ENCODE assay signal across 7 cellular contexts in the genomic region with DNA sequence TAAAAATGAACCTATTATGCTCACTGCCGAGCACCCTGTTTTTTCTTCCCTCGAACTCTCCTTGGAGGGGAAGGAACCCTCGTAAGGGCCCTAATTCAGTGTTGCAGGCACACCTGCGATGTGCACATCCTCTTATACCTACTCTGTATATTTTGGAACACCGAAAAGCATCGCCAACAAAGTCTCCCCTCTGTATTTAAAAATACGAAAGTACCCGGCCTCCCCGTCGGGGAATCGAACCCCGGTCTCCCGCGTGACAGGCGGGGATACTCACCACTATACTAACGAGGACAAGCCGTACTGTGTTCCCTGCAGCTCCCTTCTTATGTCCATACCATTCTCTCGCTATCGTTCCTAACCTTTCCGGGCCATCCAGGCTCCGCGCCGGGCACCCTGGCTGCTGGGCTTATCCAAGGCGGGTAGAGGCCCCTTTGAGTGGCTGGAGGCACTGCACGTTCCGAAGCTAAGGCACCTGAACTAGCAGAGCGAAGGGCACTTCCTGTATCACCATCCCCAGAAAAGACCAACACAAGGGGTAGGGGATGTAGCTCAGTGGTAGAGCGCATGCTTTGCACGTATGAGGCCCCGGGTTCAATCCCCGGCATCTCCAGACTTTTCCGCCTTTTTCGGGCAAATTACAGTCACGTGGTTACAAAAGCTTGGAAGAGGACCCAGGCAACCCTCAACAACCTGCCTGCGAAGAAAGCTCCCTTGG. TPM values are rescaled to one million over a fixed set of nuclear protein-coding genes. Genes with fewer than 3 reads are reported as not detected.
DNase-seq lines count a peak whose midpoint lies in the region; ATAC-seq and TF ChIP-seq lines count a peak whose summit lies in the region.

No MANE protein-coding gene starts in this region.

- intact Hi-C loops in lower lobe of right lung (cut with DNase I), result no loop called here

- TF ChIP-seq CTCF in WI38 (IDR thresholded peaks at IDR 0.05; ENCODE audit: low read depth, low read length) (no peak), coronary artery (IDR thresholded peaks at IDR 0.05) (no peak), lower lobe of right lung (IDR thresholded peaks at IDR 0.05) (no peak)

- H3K36me3 ChIP-seq in lower lobe of right lung, result no peaks in the 10 kb centered on the region

- H3K9me3 ChIP-seq in lower lobe of right lung, result no peaks in the 10 kb centered on the region

- peak; percentile 29 for TF ChIP-seq POLR2A in GM18951 (IDR thresholded peaks at IDR 0.05; ENCODE audit: extremely low read depth, insufficient read depth, insufficient read length)

- peaks cover 26% of the 10 kb centered on the region for H3K4me1 ChIP-seq in lower lobe of right lung

- no peaks in the 10 kb centered on the region for H3K27me3 ChIP-seq in lower lobe of right lung (ENCODE audit: low read depth)

- H3K27ac ChIP-seq in coronary artery, result peak overlapping the region; percentile 90 to 93
- H3K27ac ChIP-seq in lower lobe of right lung, result peak overlapping the region; percentile 86

- ATAC-seq in HG03159 (IDR thresholded peaks at IDR 0.05; ENCODE audit: unreplicated experiment) (peak; percentile 68), lower lobe of right lung (peak; percentile 89 to 92)

- in situ Hi-C loops in GM18951 (cut with MboI; ENCODE audit: low sequenced_read_pairs, unreplicated experiment), result no loop called here

- H3K4me3 ChIP-seq in WI38 (ENCODE audit: low read depth, low read length), result peak overlapping the region; percentile 50
- peak overlapping the region; percentile 69 for H3K4me3 ChIP-seq in coronary artery
- H3K4me3 ChIP-seq in lower lobe of right lung, result peak overlapping the region; percentile 52

- DNase-seq in coronary artery (ENCODE audit: low spot score) (peak; percentile 93), lower lobe of right lung (peak; percentile 86), 8988T (no peak)
- DNase-seq in stimulated activated CD8-positive, alpha-beta memory T cell treated with anti-CD3 and anti-CD28 coated beads, Interleukin-12 subunit alpha, Interleukin-12 subunit beta, amount 100 ng/mL, for 1 hour (ENCODE audit: low read depth), result peak; percentile 78

RNA-seq across cellular contexts. Expression of a gene that starts 25.1 kb away (rescaled TPM):
- total RNA-seq in lower lobe of right lung, result 977 TPM

RNA-seq across cellular contexts. Expression of a gene that starts 49.3 kb away (rescaled TPM):
- 16.2 TPM for total RNA-seq in lower lobe of right lung

RNA-seq across cellular contexts. Expression of a gene that starts 53.9 kb away (rescaled TPM):
- total RNA-seq in lower lobe of right lung, result 7.3 TPM
